In the genomic region with DNA sequence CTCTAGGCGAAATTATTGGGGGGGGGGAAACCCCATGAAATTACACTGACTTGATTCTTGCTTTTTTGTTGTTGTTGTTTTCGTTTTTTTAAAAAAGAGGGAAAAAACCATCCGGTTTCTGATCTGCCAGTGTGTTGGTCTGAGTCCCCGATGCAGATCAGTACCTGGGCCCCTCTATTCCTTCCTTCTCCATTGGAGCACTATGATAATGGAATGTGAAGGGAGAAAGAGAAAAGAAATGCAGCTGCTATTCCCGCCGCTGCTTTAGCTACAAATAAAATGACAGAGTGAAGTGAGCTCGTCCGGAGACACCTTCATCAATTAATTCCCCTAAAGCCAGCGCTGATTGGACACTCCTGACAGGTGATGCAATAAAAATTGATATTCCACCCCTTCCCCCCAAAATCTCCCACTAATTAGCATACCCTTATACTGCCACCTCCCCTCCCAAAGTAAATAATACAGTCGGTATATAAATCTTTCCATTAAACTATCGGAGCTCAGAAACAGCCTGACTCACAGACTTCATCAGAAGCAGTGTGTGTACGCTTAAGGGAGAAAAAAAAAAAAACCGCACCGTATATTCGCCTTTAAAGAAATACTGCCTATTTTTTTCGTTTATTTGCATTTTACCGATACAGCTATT, we compare ENCODE assay signal across 8 cellular contexts. TPM values are rescaled to one million over a fixed set of nuclear protein-coding genes. Genes with fewer than 3 reads are reported as not detected.
A peak's percentile ranks its signal among the peaks of the same experiment; 100 is the strongest.
DNase-seq lines count a peak whose midpoint lies in the region; ATAC-seq lines count a peak whose summit lies in the region.

No MANE protein-coding gene starts in this region.

- H3K27me3 ChIP-seq in ACC112 (ENCODE audit: insufficient read depth, low read length) (no peaks in the 10 kb centered on the region), HUES48 (ENCODE audit: control insufficient read depth, insufficient read depth, low read length) (peaks cover 61% of the 10 kb centered on the region), endocrine pancreas (ENCODE audit: control insufficient read depth, insufficient read depth, low read length) (no peaks in the 10 kb centered on the region)

- ATAC-seq in natural killer cell treated with Interleukin-12 subunit alpha and Interleukin-12 subunit beta and Interleukin-15 and Interleukin-18, amount 100 ng/mL, for 72 hours, result no peak
- ATAC-seq in HG03520 (IDR thresholded peaks at IDR 0.05; ENCODE audit: unreplicated experiment), result no peak

- H3K27ac ChIP-seq in ACC112 (ENCODE audit: low read depth, low read length) (no peak overlapping the region), HUES48 (ENCODE audit: low read depth, low read length) (peak overlapping the region; percentile 68)

- H3K9me3 Mint-ChIP-seq in natural killer cell treated with Interleukin-12 subunit alpha and Interleukin-12 subunit beta and Interleukin-15 and Interleukin-18, amount 100 ng/mL, for 72 hours, result no peaks in the 10 kb centered on the region

- H3K27ac Mint-ChIP-seq in natural killer cell treated with Interleukin-12 subunit alpha and Interleukin-12 subunit beta and Interleukin-15 and Interleukin-18, amount 100 ng/mL, for 72 hours, result peak overlapping the region in 1 of 2 donors; percentile 55

- no peaks in the 10 kb centered on the region for H3K36me3 Mint-ChIP-seq in natural killer cell treated with Interleukin-12 subunit alpha and Interleukin-12 subunit beta and Interleukin-15 and Interleukin-18, amount 100 ng/mL, for 72 hours

- H3K36me3 ChIP-seq in ACC112 (ENCODE audit: insufficient read depth, low read length) (no peaks in the 10 kb centered on the region), HUES48 (ENCODE audit: control insufficient read depth, insufficient read depth, low read length) (no peaks in the 10 kb centered on the region), endocrine pancreas (ENCODE audit: control insufficient read depth, insufficient read depth, low read length) (no peaks in the 10 kb centered on the region)

- peak overlapping the region; percentile 98 for H2AFZ ChIP-seq in ACC112 (ENCODE audit: low read length, unreplicated experiment)

- peak; percentile 49 for DNase-seq in RPMI8226
- no peak for DNase-seq in natural killer cell treated with Interleukin-12 subunit alpha and Interleukin-12 subunit beta and Interleukin-15 and Interleukin-18, amount 100 ng/mL, for 72 hours (ENCODE audit: low spot score)
- DNase-seq in H4 (ENCODE audit: low spot score), result no peak
- DNase-seq in midbrain (lab: John Stamatoyannopoulos, UW), result no peak

- peaks cover 31 to 32% of the 10 kb centered on the region in 2 donors for H3K4me1 Mint-ChIP-seq in natural killer cell treated with Interleukin-12 subunit alpha and Interleukin-12 subunit beta and Interleukin-15 and Interleukin-18, amount 100 ng/mL, for 72 hours (ENCODE audit: low read depth in 2 of 2)

- H3K9me3 ChIP-seq in HUES48 (ENCODE audit: control insufficient read depth, insufficient read depth, low read length), result no peaks in the 10 kb centered on the region
- no peaks in the 10 kb centered on the region for H3K9me3 ChIP-seq in endocrine pancreas (ENCODE audit: control insufficient read depth, low read length)

- H3K9ac ChIP-seq in HUES48 (ENCODE audit: low read depth, low read length) (peak overlapping the region; percentile 21), endocrine pancreas (ENCODE audit: control insufficient read depth, insufficient read depth, low read length) (peak overlapping the region; percentile 55)

- H3K79me2 ChIP-seq in ACC112 (ENCODE audit: control insufficient read depth, insufficient read depth, low read length, unreplicated experiment), result no peaks in the 10 kb centered on the region

- H3K4me3 Mint-ChIP-seq in natural killer cell treated with Interleukin-12 subunit alpha and Interleukin-12 subunit beta and Interleukin-15 and Interleukin-18, amount 100 ng/mL, for 72 hours, result peak overlapping the region; percentile 84

- H3K4me3 ChIP-seq in ACC112 (ENCODE audit: low read depth, low read length) (peak overlapping the region; percentile 65), HUES48 (ENCODE audit: low read depth, low read length) (peak overlapping the region; percentile 82), endocrine pancreas (ENCODE audit: control insufficient read depth, insufficient read depth, low read length) (peak overlapping the region; percentile 86)

- peaks cover 48 to 67% of the 10 kb centered on the region in 2 donors for H3K27me3 Mint-ChIP-seq in natural killer cell treated with Interleukin-12 subunit alpha and Interleukin-12 subunit beta and Interleukin-15 and Interleukin-18, amount 100 ng/mL, for 72 hours

- H3K4me1 ChIP-seq in ACC112 (ENCODE audit: control insufficient read depth, insufficient read depth, low read length, unreplicated experiment) (peaks cover 26% of the 10 kb centered on the region), HUES48 (ENCODE audit: control insufficient read depth, insufficient read depth, low read length) (peaks cover 81% of the 10 kb centered on the region), endocrine pancreas (ENCODE audit: control insufficient read depth, insufficient read depth, low read length) (no peaks in the 10 kb centered on the region)

RNA-seq across cellular contexts. Expression of a gene that starts 7.4 kb away (rescaled TPM):
- not detected for total RNA-seq in natural killer cell treated with Interleukin-12 subunit alpha and Interleukin-12 subunit beta and Interleukin-15 and Interleukin-18, amount 100 ng/mL, for 72 hours
- total RNA-seq in H4 (2014; rRNA removed; shearing (Covaris generic)), result 0.18 and 0.33 TPM in 2 replicates

RNA-seq across cellular contexts. Expression of a gene that starts 15.9 kb away (rescaled TPM):
- 10 to 100 TPM; 31.5 to 71.0 TPM for total RNA-seq in natural killer cell treated with Interleukin-12 subunit alpha and Interleukin-12 subunit beta and Interleukin-15 and Interleukin-18, amount 100 ng/mL, for 72 hours
- 7.9 TPM in 2 replicates for total RNA-seq in H4 (2014; rRNA removed; shearing (Covaris generic))
